In the genomic region with DNA sequence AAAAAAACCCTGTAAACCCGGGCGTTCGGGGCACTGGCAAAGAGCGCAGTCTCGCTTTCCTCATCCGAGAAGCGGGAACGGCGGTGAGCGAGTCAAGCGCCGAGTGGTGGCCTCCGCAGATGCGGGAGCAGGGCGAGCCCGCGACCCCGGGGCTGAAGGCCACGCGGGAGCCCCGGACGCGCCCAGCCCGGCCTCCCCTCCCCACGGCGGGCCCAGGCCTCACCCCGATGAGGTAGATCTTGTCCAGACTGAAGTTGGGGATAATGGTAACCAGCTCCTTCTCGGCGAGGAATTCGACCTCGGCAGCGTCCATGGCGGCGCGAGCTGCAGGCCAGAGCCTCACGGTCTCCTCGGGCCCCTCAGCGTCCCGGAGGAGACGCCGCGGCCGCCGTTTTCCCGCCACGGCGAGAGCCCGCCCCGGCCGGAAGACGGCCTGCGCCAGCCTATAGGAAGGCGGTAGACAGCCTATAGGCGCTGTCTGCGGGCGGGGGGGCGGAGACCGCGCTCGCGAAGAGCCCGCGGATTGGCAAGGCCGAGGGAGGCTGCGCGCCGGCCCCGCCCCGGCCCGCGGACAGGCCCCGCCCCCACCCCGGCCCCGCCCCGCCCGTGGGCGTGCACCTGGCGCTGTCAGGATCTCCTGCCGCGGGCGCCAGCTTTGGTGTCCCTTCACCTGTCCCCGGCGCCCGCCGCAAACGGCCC, we compare ENCODE assay signal across 8 cellular contexts. TPM values are rescaled to one million over a fixed set of nuclear protein-coding genes. Genes with fewer than 3 reads are reported as not detected.
DNase-seq lines count a peak whose midpoint lies in the region; ATAC-seq and TF ChIP-seq lines count a peak whose summit lies in the region.

A gene (minus strand): TSS at position 369 of the 699 bp plus-strand sequence. CDS start 56 bp downstream, at position 313.

- no peak within 1 kb of the TSS for H2BK15ac ChIP-seq in mesenchymal stem cell (ENCODE audit: low read depth, poor library complexity, severe bottlenecking)

- no peak within 1 kb of the TSS for H2BK120ac ChIP-seq in mesenchymal stem cell (ENCODE audit: low read depth, low read length)

- peak within 1 kb of the TSS; percentile 30 for H4K8ac ChIP-seq in mesenchymal stem cell (ENCODE audit: low read length)

- POLR2A ChIA-PET in CD4-positive, alpha-beta T cell (lab: Charles Lee) = no interaction called here

- H3K23ac ChIP-seq in mesenchymal stem cell (ENCODE audit: low read length in 2 of 2) = no peak within 1 kb of the TSS

- peak; percentile 99 for ATAC-seq in CD4-positive, alpha-beta T cell (ENCODE audit: poor library complexity)
- ATAC-seq in GM19452 (IDR thresholded peaks at IDR 0.05; ENCODE audit: unreplicated experiment) = peak; percentile 97
- peak; percentile 87 for ATAC-seq in HG03571 (IDR thresholded peaks at IDR 0.05; ENCODE audit: unreplicated experiment)
- peak; percentile 99 for ATAC-seq in effector memory CD8-positive, alpha-beta T cell (replicated peaks)

- no peak within 1 kb of the TSS for H3K4ac ChIP-seq in mesenchymal stem cell (ENCODE audit: low read depth in 1 of 2, low read length in 2 of 2)

- H4K91ac ChIP-seq in mesenchymal stem cell (ENCODE audit: low read length) = no peak within 1 kb of the TSS

- peaks cover 6% of the 10 kb centered on the region for H3K27me3 Mint-ChIP-seq in CD4-positive, alpha-beta T cell
- peaks cover 7 to 8% of the 10 kb centered on the region in 2 donors for H3K27me3 Mint-ChIP-seq in effector memory CD8-positive, alpha-beta T cell

- peak within 1 kb of the TSS; percentile 61 for H3K27ac Mint-ChIP-seq in CD4-positive, alpha-beta T cell
- no peak within 1 kb of the TSS for H3K27ac Mint-ChIP-seq in effector memory CD8-positive, alpha-beta T cell

- no peak for TF ChIP-seq CTCF in CD4-positive, alpha-beta T cell (IDR thresholded peaks at IDR 0.05)

- no peak within 1 kb of the TSS for H2BK12ac ChIP-seq in mesenchymal stem cell (ENCODE audit: low read length in 2 of 2)

- H3K9me3 ChIP-seq in CD4-positive, alpha-beta T cell (ENCODE audit: control insufficient read depth, low read length) = no peaks in the 10 kb centered on the region
- H3K9me3 ChIP-seq in mesenchymal stem cell (ENCODE audit: control insufficient read depth, low read length) = no peaks in the 10 kb centered on the region

- no peak within 1 kb of the TSS for H2BK5ac ChIP-seq in mesenchymal stem cell (ENCODE audit: low read depth, low read length, poor library complexity, severe bottlenecking)

- H3K18ac ChIP-seq in mesenchymal stem cell (ENCODE audit: low read depth in 1 of 2, low read length in 2 of 2) = no peak within 1 kb of the TSS

- H2AFZ ChIP-seq in mesenchymal stem cell (ENCODE audit: low read depth, low read length) = no peak within 1 kb of the TSS

- H3K36me3 Mint-ChIP-seq in CD4-positive, alpha-beta T cell (ENCODE audit: low read depth) = no peaks in the 10 kb centered on the region
- peaks cover 6% of the 10 kb centered on the region for H3K36me3 Mint-ChIP-seq in effector memory CD8-positive, alpha-beta T cell (ENCODE audit: insufficient read depth)

- no peaks in the 10 kb centered on the region for H3K27me3 ChIP-seq in CD4-positive, alpha-beta T cell (ENCODE audit: control insufficient read depth, insufficient read depth, low read length)
- H3K27me3 ChIP-seq in mesenchymal stem cell (ENCODE audit: control insufficient read depth in 1 of 2, insufficient read depth in 1 of 2, low read length in 2 of 2) = peaks cover 18 to 32% of the 10 kb centered on the region in 2 experiments

- peak within 1 kb of the TSS; percentile 91 for H3K4me3 Mint-ChIP-seq in CD4-positive, alpha-beta T cell
- peak within 1 kb of the TSS; percentile 80 to 82 for H3K4me3 Mint-ChIP-seq in effector memory CD8-positive, alpha-beta T cell

- no peak within 1 kb of the TSS for H3K27ac ChIP-seq in CD4-positive, alpha-beta T cell (ENCODE audit: low read depth, low read length)
- no peak within 1 kb of the TSS for H3K27ac ChIP-seq in mesenchymal stem cell (ENCODE audit: low read length, poor library complexity, severe bottlenecking)

- WGBS in mesenchymal stem cell = 8% methylated on average over 62 of the region's 86 CpGs

- CTCF ChIA-PET in CD4-positive, alpha-beta T cell (lab: Charles Lee) = interaction anchor here (1.7 kb wide), 1 partner anchor 73 kb away, joined by 6 read pairs; no protein-coding TSS in a partner anchor

- H3K4me1 ChIP-seq in mesenchymal stem cell (ENCODE audit: control insufficient read depth, insufficient read depth, low read depth, low read length) = peaks cover 9% of the 10 kb centered on the region

- peak within 1 kb of the TSS; percentile 76 to 84 for H3K4me3 ChIP-seq in mesenchymal stem cell (ENCODE audit: insufficient read depth in 1 of 2, low read depth in 1 of 2, low read length in 2 of 2)

- no peaks in the 10 kb centered on the region for H3K9me3 Mint-ChIP-seq in CD4-positive, alpha-beta T cell
- no peaks in the 10 kb centered on the region for H3K9me3 Mint-ChIP-seq in effector memory CD8-positive, alpha-beta T cell

- H3K4me1 Mint-ChIP-seq in CD4-positive, alpha-beta T cell (ENCODE audit: low read depth) = no peaks in the 10 kb centered on the region
- peaks cover 0 to 2% of the 10 kb centered on the region in 2 donors for H3K4me1 Mint-ChIP-seq in effector memory CD8-positive, alpha-beta T cell (ENCODE audit: low read depth in 2 of 2)

- peaks cover 8% of the 10 kb centered on the region for H3K79me1 ChIP-seq in mesenchymal stem cell (replicated peaks; ENCODE audit: low read length, poor library complexity, severe bottlenecking)

- intact Hi-C loops in CD4-positive, alpha-beta T cell (cut with DNase I, micrococcal nuclease) = loop anchor here in 1 of 2 experiments (1.0 to 5.0 kb wide), 3 partner anchors 30 to 864 kb away; no protein-coding TSS in a partner anchor

- H3K9ac ChIP-seq in mesenchymal stem cell (ENCODE audit: low read length) = peak within 1 kb of the TSS; percentile 71

- peak within 1 kb of the TSS; percentile 92 for H3K4me2 ChIP-seq in mesenchymal stem cell (ENCODE audit: low read length, poor library complexity, severe bottlenecking)

- H3K14ac ChIP-seq in mesenchymal stem cell (ENCODE audit: low read length in 2 of 2) = no peak within 1 kb of the TSS

- H3K36me3 ChIP-seq in mesenchymal stem cell (ENCODE audit: control insufficient read depth in 1 of 2, insufficient read depth in 2 of 2, low read depth in 1 of 2, low read length in 2 of 2) = no peaks in the 10 kb centered on the region

- peak; percentile 80 to 94 (median 88) for DNase-seq in CD4-positive, alpha-beta T cell
- DNase-seq in NK-92 treated with Interleukin-12 subunit alpha and Interleukin-12 subunit beta, amount 100 ng/mL, for 24 hours (lab: John Stamatoyannopoulos, UW) = peak; percentile 80
- DNase-seq in activated CD8-positive, alpha-beta memory T cell treated with anti-CD3 and anti-CD28 coated beads for 24 hours = peak; percentile 94
- peak; percentile 80 to 86 (median 84) for DNase-seq in effector memory CD8-positive, alpha-beta T cell
- peak; percentile 90 for DNase-seq in mesenchymal stem cell
- peak; percentile 80 for DNase-seq in stimulated activated CD8-positive, alpha-beta memory T cell treated with anti-CD3 and anti-CD28 coated beads, Interleukin-12 subunit alpha, Interleukin-12 subunit beta, amount 100 ng/mL, for 1 hour (ENCODE audit: low read depth)

- H2AK5ac ChIP-seq in mesenchymal stem cell (ENCODE audit: low read length, severe bottlenecking) = no peak within 1 kb of the TSS

RNA-seq across cellular contexts. Expression of the gene that starts here (rescaled TPM):
- 1 to 10 TPM; 1.1 to 1.4 TPM for total RNA-seq in CD4-positive, alpha-beta T cell
- 2.4 TPM for polyA plus RNA-seq in mesenchymal stem cell (2013, experiment 1 of 2)
- 2.2 TPM for polyA plus RNA-seq in mesenchymal stem cell (2013, experiment 2 of 2)
